ENCODE assay signal across 21 cellular contexts in the genomic region with DNA sequence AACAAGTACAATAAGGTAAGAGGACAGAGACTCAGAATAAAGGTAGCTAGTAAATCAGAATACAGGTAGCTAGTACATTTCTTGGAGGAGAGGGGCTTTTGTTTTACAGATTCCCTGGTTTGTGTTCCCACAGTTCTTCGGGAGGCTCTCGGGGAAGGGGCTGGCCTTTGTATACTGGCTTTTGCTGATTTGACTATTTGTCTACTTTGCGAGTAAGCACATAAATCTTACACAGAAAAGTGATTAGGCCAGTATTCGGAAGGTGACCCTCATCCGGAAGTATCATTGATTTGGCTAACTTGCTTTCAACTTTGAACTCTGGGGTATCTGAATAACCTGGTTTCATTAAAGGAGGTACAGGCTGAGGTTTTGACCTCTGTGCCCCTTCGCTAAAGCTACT. TPM values are rescaled to one million over a fixed set of nuclear protein-coding genes. Genes with fewer than 3 reads are reported as not detected.
DNase-seq lines count a peak whose midpoint lies in the region; ATAC-seq and TF ChIP-seq lines count a peak whose summit lies in the region.
"Had no signal": no experiment of that assay in that cellular context is flagged by ENCODE, and none has a peak within 500 bp of the region (broad histone marks: within the 10 kb centered on the region; RNA-seq: fewer than 3 reads in every experiment).

No MANE protein-coding gene starts in this region.

- H3K36me3 ChIP-seq in A673 (ENCODE audit: insufficient read depth, low read length, poor library complexity, severe bottlenecking) = peaks cover 84% of the 10 kb centered on the region

- H3K27me3 ChIP-seq in CD4-positive, alpha-beta T cell (ENCODE audit: control insufficient read depth, insufficient read depth, low read length) = no peaks in the 10 kb centered on the region
- H3K27me3 ChIP-seq in A673 (replicated peaks; ENCODE audit: insufficient read depth, low read depth, low read length, poor library complexity) = no peaks in the 10 kb centered on the region
- H3K27me3 ChIP-seq: esophagus squamous epithelium, suprapubic skin had no signal

- peak overlapping the region; percentile 47 for H3K4me3 Mint-ChIP-seq in activated T-cell treated with anti-CD3 and anti-CD28 coated beads, Interleukin-2, amount 50 U/mL, for 24 hours
- H3K4me3 Mint-ChIP-seq in CD4-positive, alpha-beta T cell = no peak overlapping the region
- peak overlapping the region; percentile 77 for H3K4me3 Mint-ChIP-seq in activated T-helper 17 cell treated with anti-CD3 and anti-CD28 coated beads, Interleukin-2, amount 50 U/mL, for 72 hours
- H3K4me3 Mint-ChIP-seq: CD14-positive monocyte, memory B cell, naive B cell had no signal

- no peak for TF ChIP-seq CTCF in CD4-positive, alpha-beta T cell (IDR thresholded peaks at IDR 0.05)
- no peak for TF ChIP-seq CTCF in A673 (conservative IDR thresholded peaks at IDR 0.05; ENCODE audit: low read depth, low read length)

- H3K27ac Mint-ChIP-seq in activated T-cell treated with anti-CD3 and anti-CD28 coated beads, Interleukin-2, amount 50 U/mL, for 24 hours = peak overlapping the region; percentile 98
- peak overlapping the region; percentile 50 for H3K27ac Mint-ChIP-seq in CD4-positive, alpha-beta T cell
- peak overlapping the region; percentile 92 for H3K27ac Mint-ChIP-seq in activated T-helper 17 cell treated with anti-CD3 and anti-CD28 coated beads, Interleukin-2, amount 50 U/mL, for 72 hours
- H3K27ac Mint-ChIP-seq: CD14-positive monocyte, memory B cell had no signal

- H3K4me1 ChIP-seq in A673 (ENCODE audit: insufficient read depth, low read length, poor library complexity, severe bottlenecking) = no peaks in the 10 kb centered on the region
- H3K4me1 ChIP-seq: suprapubic skin had no signal

- H3K4me3 ChIP-seq in A673 (ENCODE audit: low read depth, low read length, poor library complexity, severe bottlenecking) = no peak overlapping the region
- H3K4me3 ChIP-seq: esophagus squamous epithelium, suprapubic skin had no signal

- H3K4me1 Mint-ChIP-seq in activated T-cell treated with anti-CD3 and anti-CD28 coated beads, Interleukin-2, amount 50 U/mL, for 24 hours (ENCODE audit: low read depth) = peaks cover 59% of the 10 kb centered on the region
- peaks cover 23% of the 10 kb centered on the region for H3K4me1 Mint-ChIP-seq in CD4-positive, alpha-beta T cell (ENCODE audit: low read depth)
- H3K4me1 Mint-ChIP-seq in activated T-helper 17 cell treated with anti-CD3 and anti-CD28 coated beads, Interleukin-2, amount 50 U/mL, for 72 hours = peaks cover 26% of the 10 kb centered on the region
- H3K4me1 Mint-ChIP-seq: memory B cell had no signal

- no TSS peak for BruUV-seq in A673 (replicated peaks; lab: Mats Ljungman, UMichigan)

- peaks cover 93% of the 10 kb centered on the region for H3K36me3 Mint-ChIP-seq in activated T-cell treated with anti-CD3 and anti-CD28 coated beads, Interleukin-2, amount 50 U/mL, for 24 hours (ENCODE audit: low read depth)
- peaks cover 88% of the 10 kb centered on the region for H3K36me3 Mint-ChIP-seq in CD4-positive, alpha-beta T cell (ENCODE audit: low read depth)
- peaks cover 100% of the 10 kb centered on the region for H3K36me3 Mint-ChIP-seq in activated T-helper 17 cell treated with anti-CD3 and anti-CD28 coated beads, Interleukin-2, amount 50 U/mL, for 72 hours (ENCODE audit: low read depth)

- H3K9me3 ChIP-seq in CD4-positive, alpha-beta T cell (ENCODE audit: control insufficient read depth, low read length) = no peaks in the 10 kb centered on the region
- H3K9me3 ChIP-seq in A673 (ENCODE audit: low read depth, low read length, poor library complexity, severe bottlenecking) = no peaks in the 10 kb centered on the region
- H3K9me3 ChIP-seq: esophagus squamous epithelium, suprapubic skin had no signal

- H3K9me3 Mint-ChIP-seq in activated T-cell treated with anti-CD3 and anti-CD28 coated beads, Interleukin-2, amount 50 U/mL, for 24 hours = no peaks in the 10 kb centered on the region
- no peaks in the 10 kb centered on the region for H3K9me3 Mint-ChIP-seq in CD4-positive, alpha-beta T cell
- H3K9me3 Mint-ChIP-seq in activated T-helper 17 cell treated with anti-CD3 and anti-CD28 coated beads, Interleukin-2, amount 50 U/mL, for 72 hours = no peaks in the 10 kb centered on the region
- H3K9me3 Mint-ChIP-seq: memory B cell, naive B cell had no signal

- intact Hi-C loops in CD4-positive, alpha-beta T cell (cut with DNase I, micrococcal nuclease) = no loop called here
- intact Hi-C loops in A673 (cut with micrococcal nuclease; ENCODE audit: unreplicated experiment) = no loop called here

- DNase-seq in activated T-cell treated with anti-CD3 and anti-CD28 coated beads, Interleukin-2, amount 50 U/mL, for 24 hours = no peak
- no peak for DNase-seq in activated T-cell treated with anti-CD3 and anti-CD28 coated beads for 4 hours
- no peak for DNase-seq in CD4-positive, alpha-beta T cell
- DNase-seq in epithelial cell of prostate (ENCODE audit: low read depth, low spot score) = no peak
- no peak for DNase-seq in A673 (ENCODE audit: low spot score)
- DNase-seq in NAMALWA (ENCODE audit: low spot score) = no peak
- DNase-seq: DMS79 treated with DMSO at 0.1 percent for 48 hours; effector CD4-positive, alpha-beta T cell; esophagus squamous epithelium; kidney glomerular epithelial cell; naive B cell; NCI-H1694; NCI-H748 treated with DMSO at 0.1 percent for 48 hours had no signal

- CTCF ChIA-PET in CD4-positive, alpha-beta T cell (lab: Charles Lee) = interaction anchor here (1.9 kb wide), 1 partner anchor 16 kb away, joined by 6 read pairs; no protein-coding TSS in a partner anchor
- CTCF ChIA-PET in A673 (lab: Charles Lee) = no interaction called here

- no peak for ATAC-seq in CD4-positive, alpha-beta T cell (ENCODE audit: poor library complexity)
- ATAC-seq in activated T-helper 17 cell treated with anti-CD3 and anti-CD28 coated beads, Interleukin-2, amount 50 U/mL, for 72 hours (replicated peaks) = no peak
- no peak for ATAC-seq in HG02852 (IDR thresholded peaks at IDR 0.05; ENCODE audit: unreplicated experiment)
- ATAC-seq: Right ventricle myocardium inferior, sciatic nerve had no signal

- POLR2A ChIA-PET in CD4-positive, alpha-beta T cell (lab: Charles Lee) = interaction anchor here (1.1 to 2.1 kb wide), 2 partner anchors 9 to 22 kb away, joined by 3 to 20 read pairs; partner anchors contain the start of gene SNTB2
- POLR2A ChIA-PET in A673 (lab: Charles Lee; ENCODE audit: low non-redundant PET) = no interaction called here

- H3K27me3 Mint-ChIP-seq in activated T-cell treated with anti-CD3 and anti-CD28 coated beads, Interleukin-2, amount 50 U/mL, for 24 hours = no peaks in the 10 kb centered on the region
- H3K27me3 Mint-ChIP-seq in CD4-positive, alpha-beta T cell = no peaks in the 10 kb centered on the region
- H3K27me3 Mint-ChIP-seq in activated T-helper 17 cell treated with anti-CD3 and anti-CD28 coated beads, Interleukin-2, amount 50 U/mL, for 72 hours = no peaks in the 10 kb centered on the region
- H3K27me3 Mint-ChIP-seq: memory B cell, naive B cell had no signal

- no peak overlapping the region for H3K27ac ChIP-seq in CD4-positive, alpha-beta T cell (ENCODE audit: low read depth, low read length)
- H3K27ac ChIP-seq in epithelial cell of prostate (peak overlapping the region; percentile 54), A673 (ENCODE audit: low read depth, low read length, poor library complexity, severe bottlenecking) (no peak overlapping the region)
- H3K27ac ChIP-seq: esophagus squamous epithelium, parathyroid adenoma, suprapubic skin had no signal

RNA-seq across cellular contexts. Expression of gene SNTB2, which starts 21.4 kb away (rescaled TPM):
- 10 to 100 TPM; 10.1 to 11.4 TPM for total RNA-seq in CD4-positive, alpha-beta T cell
- total RNA-seq in activated T-helper 17 cell treated with anti-CD3 and anti-CD28 coated beads, Interleukin-2, amount 50 U/mL, for 72 hours = 10 to 100 TPM; 21.0 to 22.9 TPM
- 49.3 and 49.4 TPM in 2 replicates for total RNA-seq in A673 (2021)

RNA-seq across cellular contexts. Expression of gene UTP4, which starts 33.1 kb away (rescaled TPM):
- 10 to 100 TPM; 40.1 to 40.3 TPM for total RNA-seq in CD4-positive, alpha-beta T cell
- total RNA-seq in activated T-helper 17 cell treated with anti-CD3 and anti-CD28 coated beads, Interleukin-2, amount 50 U/mL, for 72 hours = 100 to 1,000 TPM in 1 of 2 donors, 10 to 100 TPM in 1; 69.1 to 112 TPM
- total RNA-seq in A673 (2021) = 119 and 146 TPM in 2 replicates

RNA-seq across cellular contexts. Expression of gene CHTF8, which starts 33.2 kb away (rescaled TPM):
- 10 to 100 TPM; 25.8 to 28.5 TPM for total RNA-seq in CD4-positive, alpha-beta T cell
- total RNA-seq in activated T-helper 17 cell treated with anti-CD3 and anti-CD28 coated beads, Interleukin-2, amount 50 U/mL, for 72 hours = 100 to 1,000 TPM; 103 to 129 TPM
- total RNA-seq in A673 (2021) = 113 and 121 TPM in 2 replicates
